In the genomic region with DNA sequence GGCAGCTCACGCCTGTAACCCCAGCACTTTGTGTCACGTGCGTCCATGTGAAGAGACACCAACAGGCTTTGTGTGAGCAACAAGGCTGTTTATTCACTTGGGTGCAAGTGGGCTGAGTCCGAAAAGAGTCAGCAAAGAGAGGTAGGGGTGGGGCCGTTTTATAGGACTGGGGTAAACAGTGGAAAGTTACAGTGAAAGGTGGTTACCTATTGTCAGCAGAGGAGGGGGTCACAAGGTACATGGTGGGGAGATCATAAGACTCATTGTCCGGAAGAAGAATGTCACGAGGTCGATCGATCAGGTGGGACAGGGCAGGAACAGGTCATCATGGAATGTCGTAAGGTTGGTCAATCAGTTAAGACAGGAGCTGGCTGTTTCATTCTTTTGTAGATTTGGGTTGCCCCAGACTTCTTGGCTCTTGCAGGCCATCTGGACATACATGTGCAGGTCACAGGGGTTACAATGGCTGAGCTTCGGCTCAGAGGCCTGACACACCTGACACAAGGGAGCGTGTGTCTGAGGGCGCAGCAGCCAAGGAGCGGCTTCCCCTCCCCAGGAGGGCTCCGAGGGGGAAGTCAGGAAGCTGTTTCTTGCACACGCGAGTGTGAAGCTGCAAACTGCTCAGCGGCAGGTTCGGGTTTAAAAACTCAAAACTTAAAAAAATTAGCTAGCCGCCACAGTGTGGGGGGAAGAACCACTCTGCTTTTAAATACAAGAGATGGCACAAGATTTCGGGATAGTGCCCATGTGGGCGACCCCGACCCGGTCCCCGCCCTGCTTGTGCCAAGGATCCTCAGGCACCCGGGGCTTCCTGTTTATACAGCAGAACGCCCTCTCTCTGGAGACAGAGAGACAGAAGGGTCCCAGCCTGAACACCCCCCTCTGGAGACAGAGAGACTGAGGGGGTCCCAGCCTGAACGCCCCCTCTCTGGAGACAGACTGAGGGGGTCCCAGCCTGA, we compare ENCODE assay signal across 23 cellular contexts. TPM values are rescaled to one million over a fixed set of nuclear protein-coding genes. Genes with fewer than 3 reads are reported as not detected.
DNase-seq lines count a peak whose midpoint lies in the region; ATAC-seq, FAIRE-seq and TF ChIP-seq lines count a peak whose summit lies in the region.
"Had no signal": no experiment of that assay in that cellular context is flagged by ENCODE, and none has a peak within 500 bp of the region (broad histone marks: within the 10 kb centered on the region; RNA-seq: fewer than 3 reads in every experiment).

No MANE protein-coding gene starts in this region.

- peak; percentile 59 for FAIRE-seq in K562 (lab: Jason Lieb, UNC)
- FAIRE-seq: endometrium, GM12878, H1, urothelium cell line had no signal

- TF ChIP-seq POLR2A in K562 (conservative IDR thresholded peaks at IDR 0.05) = no peak

- H3K79me2 ChIP-seq in K562 (ENCODE audit: control insufficient read depth, insufficient read depth, low read length) (no peaks in the 10 kb centered on the region), trophoblast cell (ENCODE audit: control insufficient read depth, insufficient read depth, low read length, poor library complexity) (no peaks in the 10 kb centered on the region)

- in situ Hi-C loops in K562 (cut with MboI) = no loop called here

- intact Hi-C loops in Right ventricle myocardium inferior (cut with DNase I) = no loop called here
- intact Hi-C loops in cardiac septum (cut with DNase I) = no loop called here
- intact Hi-C loops in K562 (cut with micrococcal nuclease) = loop anchor here (10.0 kb wide), 1 partner anchor 312 kb away; the partner anchor contains the start of genes DCXR and RAC3

- H3K4me3 ChIP-seq in K562 (no peak overlapping the region), trophoblast cell (ENCODE audit: low read depth, low read length) (no peak overlapping the region)
- H3K4me3 ChIP-seq: GM12878, psoas muscle, spleen had no signal

- H2BK120ac ChIP-seq in trophoblast cell (ENCODE audit: insufficient read depth, low read length, poor library complexity) = peak overlapping the region; percentile 37

- TF ChIP-seq CTCF in K562 (IDR thresholded peaks at IDR 0.05 in 2 of 3, conservative IDR thresholded peaks at IDR 0.05 in 1 of 3; ENCODE audit: insufficient read depth in 2 of 3, low read depth in 1 of 3, low read length in 3 of 3) = no peak

- H3K4me1 ChIP-seq in K562 (replicated peaks in 1 of 2; ENCODE audit: control insufficient read depth in 2 of 2, insufficient read depth in 2 of 2, low read length in 2 of 2) = peaks cover 44 to 86% of the 10 kb centered on the region in 2 experiments
- H3K4me1 ChIP-seq in trophoblast cell (ENCODE audit: control insufficient read depth in 1 of 2, insufficient read depth in 2 of 2, low read length in 2 of 2) = peaks cover 16 to 30% of the 10 kb centered on the region in 2 experiments
- H3K4me1 ChIP-seq: psoas muscle had no signal

- no peak overlapping the region for H2AK5ac ChIP-seq in trophoblast cell (ENCODE audit: low read length)

- no peak overlapping the region for H4K12ac ChIP-seq in trophoblast cell (ENCODE audit: low read depth, low read length)

- DNase-seq in Right ventricle myocardium inferior (ENCODE audit: missing footprints) = peak; percentile 51
- no peak for DNase-seq in cardiac septum (ENCODE audit: low spot score)
- DNase-seq in K562 (ENCODE audit: extremely low read depth in 1 of 4, low spot score in 3 of 4) = peak in 1 of 4 experiments; percentile 40
- DNase-seq in trophoblast cell = no peak
- DNase-seq in DMS114 treated with DMSO at 0.1 percent for 48 hours (lab: John Stamatoyannopoulos, UW; ENCODE audit: unreplicated experiment) = no peak
- DNase-seq in substantia nigra (lab: John Stamatoyannopoulos, UW) = no peak
- DNase-seq: central memory CD4-positive, alpha-beta T cell; foreskin fibroblast; NCI-H1930; NCI-H524; OCI-M1; spleen; stimulated activated naive CD4-positive, alpha-beta T cell had no signal

- POLR2A ChIA-PET in K562 (lab: Yijun Ruan, JAX) = interaction anchor here (0.7 to 1.8 kb wide), 4 partner anchors 21 to 112 kb away, joined by 3 to 7 read pairs (median 4); no protein-coding TSS in a partner anchor

- peak overlapping the region; percentile 13 to 87; a peak in 3 of 4 replicates for H3K9ac ChIP-seq in K562 (ENCODE audit: insufficient read depth in 1 of 2, low read depth in 2 of 2, low read length in 2 of 2)
- no peak overlapping the region for H3K9ac ChIP-seq in trophoblast cell (ENCODE audit: low read length)

- CTCF ChIA-PET in K562 (lab: Yijun Ruan, JAX; ENCODE audit: low intra/inter-chr PET ratio) = no interaction called here

- peaks cover 9% of the 10 kb centered on the region for H3K79me1 ChIP-seq in trophoblast cell (ENCODE audit: low read length)

- H2AFZ ChIP-seq in K562 (ENCODE audit: low read depth, low read length) (peak overlapping the region; percentile 74), trophoblast cell (ENCODE audit: insufficient read depth, low read length, poor library complexity) (peak overlapping the region; percentile 17)

- H3K23ac ChIP-seq in trophoblast cell (ENCODE audit: low read length) = no peak overlapping the region

- H2BK12ac ChIP-seq in trophoblast cell (ENCODE audit: low read length) = peak overlapping the region; percentile 53

- peak overlapping the region; percentile 72 for H4K91ac ChIP-seq in trophoblast cell (ENCODE audit: low read depth, low read length)

- TF ChIP-seq RAD21 in K562 (CRISPR knock-in tag; conservative IDR thresholded peaks at IDR 0.05 in 1 of 2, IDR thresholded peaks at IDR 0.05 in 1 of 2) = no peak

- H3K27ac ChIP-seq in K562 (ENCODE audit: extremely low read depth, low read depth, low read length) (peak overlapping the region; percentile 98), trophoblast cell (ENCODE audit: low read depth, low read length) (no peak overlapping the region), substantia nigra (ENCODE audit: low read depth, low read length, poor library complexity, severe bottlenecking) (no peak overlapping the region)
- H3K27ac ChIP-seq: psoas muscle, spleen, VCaP had no signal

- no peak for ATAC-seq in Right ventricle myocardium inferior
- ATAC-seq in K562 = no peak
- ATAC-seq: GM12878, psoas muscle, SK-N-SH treated with all-trans-retinoic acid at 6 μM for 48 hours had no signal

- H3K4me2 ChIP-seq in K562 (ENCODE audit: insufficient read depth, low read length) (no peak overlapping the region), trophoblast cell (ENCODE audit: low read length) (no peak overlapping the region)

- no peaks in the 10 kb centered on the region for H3K27me3 ChIP-seq in K562 (ENCODE audit: control insufficient read depth in 2 of 2, insufficient read depth in 2 of 2, low read length in 2 of 2)
- H3K27me3 ChIP-seq in trophoblast cell (ENCODE audit: insufficient read depth, low read length) = no peaks in the 10 kb centered on the region

- TF ChIP-seq EP300 in K562 (IDR thresholded peaks at IDR 0.05; ENCODE audit: low read length) = no peak

- H3K9me1 ChIP-seq in K562 (ENCODE audit: control insufficient read depth, insufficient read depth, low read length) = no peaks in the 10 kb centered on the region

- H3K18ac ChIP-seq in trophoblast cell (ENCODE audit: low read length) = no peak overlapping the region

- H2BK5ac ChIP-seq in trophoblast cell (ENCODE audit: low read depth, low read length, poor library complexity) = no peak overlapping the region

- 69% methylated on average over 27 of the region's 28 CpGs for WGBS in K562 (ENCODE audit: insufficient coverage, low coverage, missing lambda C conversion rate)
- no CpG with 5 or more reads among the region's 28 CpGs for WGBS in trophoblast cell (ENCODE audit: extremely low coverage, insufficient coverage, insufficient read length)

- no peaks in the 10 kb centered on the region for H4K20me1 ChIP-seq in K562 (replicated peaks; ENCODE audit: control insufficient read depth, insufficient read depth, low read length)

- H3K36me3 ChIP-seq in K562 (ENCODE audit: control insufficient read depth, insufficient read depth, low read length) (no peaks in the 10 kb centered on the region), trophoblast cell (ENCODE audit: control insufficient read depth in 1 of 2, insufficient read depth in 2 of 2, low read length in 2 of 2) (no peaks in the 10 kb centered on the region)
- H3K36me3 ChIP-seq: spleen had no signal

- H4K8ac ChIP-seq in trophoblast cell (ENCODE audit: low read depth, low read length) = peak overlapping the region; percentile 30

- BruUV-seq in K562 (replicated peaks; lab: Mats Ljungman, UMichigan) = no TSS peak

- H3K9me3 ChIP-seq in K562 (replicated peaks; ENCODE audit: control insufficient read depth, insufficient read depth, low read depth, low read length) = peaks cover 4% of the 10 kb centered on the region
- peaks cover 4% of the 10 kb centered on the region for H3K9me3 ChIP-seq in trophoblast cell (ENCODE audit: insufficient read depth, low read depth, low read length)
- H3K9me3 ChIP-seq: psoas muscle, spleen had no signal

- H3K4ac ChIP-seq in trophoblast cell (ENCODE audit: low read depth, low read length) = no peak overlapping the region

- peak overlapping the region; percentile 57 for H3K14ac ChIP-seq in trophoblast cell (ENCODE audit: low read length)

RNA-seq across cellular contexts. Expression of gene TEX19, which starts 12.4 kb away (rescaled TPM):
- not detected for total RNA-seq in Right ventricle myocardium inferior
- total RNA-seq in cardiac septum = not detected
- 1.0 and 1.2 TPM in 2 replicates for total RNA-seq in K562 (2011; cell fraction: chromatin; rRNA removed; ENCODE audit: low replicate concordance)
- total RNA-seq in K562 (2011; cell fraction: nucleolus; rRNA removed) = 1.2 TPM in 2 replicates
- 1.0 and 1.8 TPM in 2 replicates for total RNA-seq in K562 (2011; cell fraction: nucleoplasm; rRNA removed)
- 1.6 and 2.4 TPM in 2 replicates for total RNA-seq in K562 (2014; rRNA removed)
- 0.93 and 1.4 TPM in 2 replicates for total RNA-seq in K562 (2014; rRNA removed; fragmentation: Illumina TruSeq; extraction: Trizol)
- 1.6 and 2.0 TPM in 2 replicates for total RNA-seq in K562 (2015; rRNA removed; fragmentation: Illumina TruSeq; extraction: Trizol)
- 1.4 and 2.1 TPM in 2 replicates for total RNA-seq in K562 (2021)
- 3.6 and 4.9 TPM in 2 replicates for polyA plus RNA-seq in K562 (2011; rRNA removed)
- 4.1 and 5.7 TPM in 2 replicates for polyA plus RNA-seq in K562 (2011; cell fraction: cytosol; rRNA removed)
- polyA plus RNA-seq in K562 (2011; cell fraction: nucleus; rRNA removed) = 1.2 and 1.9 TPM in 2 replicates
- 2.0 and 5.3 TPM in 2 replicates for polyA plus RNA-seq in K562 (2012)
- polyA plus RNA-seq in K562 (2014; fragmentation: Illumina TruSeq; extraction: Trizol) = 1.9 and 2.3 TPM in 2 replicates
- under 1 TPM; 0.10 to 0.57 TPM for polyA plus RNA-seq in K562 (2014; fragmentation: Nextera tagmentation; extraction: Ambion mirVana)
- polyA plus RNA-seq in K562 (2014; rRNA removed) = 1.9 and 2.2 TPM in 2 replicates
- 2.4 and 2.7 TPM in 2 replicates for polyA minus RNA-seq in K562 (2011; rRNA and poly(A)+ RNA removed)
- polyA minus RNA-seq in K562 (2011; cell fraction: cytosol; rRNA and poly(A)+ RNA removed) = 0.91 and 1.5 TPM in 2 replicates
- polyA minus RNA-seq in K562 (2011; cell fraction: nucleus; rRNA and poly(A)+ RNA removed) = 0.13 and 0.56 TPM in 2 replicates
- 0.03 and 0.04 TPM in 2 replicates for polyA plus RNA-seq in trophoblast cell (2013)
- total RNA-seq: spleen had no signal
- polyA plus RNA-seq: adipose tissue, spleen had no signal

RNA-seq across cellular contexts. Expression of gene SECTM1, which starts 13.1 kb away (rescaled TPM):
- total RNA-seq in Right ventricle myocardium inferior (4.9 TPM), cardiac septum (2.0 TPM), K562 (2014; rRNA removed) (0.18 TPM in 1 of 2 replicates, not detected in the other), K562 (2014; rRNA removed; fragmentation: Illumina TruSeq; extraction: Trizol) (not detected in 2 replicates), K562 (2015; rRNA removed; fragmentation: Illumina TruSeq; extraction: Trizol) (not detected in 2 replicates), K562 (2021) (0.11 TPM in 1 of 2 replicates, not detected in the other)
- 0.86 TPM in 1 of 2 replicates, not detected in the other for total RNA-seq in K562 (2011; cell fraction: chromatin; rRNA removed; ENCODE audit: low replicate concordance)
- 0.53 and 0.83 TPM in 2 replicates for total RNA-seq in K562 (2011; cell fraction: nucleolus; rRNA removed)
- total RNA-seq in K562 (2011; cell fraction: nucleoplasm; rRNA removed) = 0.99 TPM in 1 of 2 replicates, not detected in the other
- polyA plus RNA-seq in K562 (2011; rRNA removed) (0.19 and 0.46 TPM in 2 replicates), K562 (2014; fragmentation: Illumina TruSeq; extraction: Trizol) (0.15 TPM in 1 of 2 replicates, not detected in the other), K562 (2014; fragmentation: Nextera tagmentation; extraction: Ambion mirVana) (not detected), K562 (2014; rRNA removed) (not detected in 2 replicates)
- polyA plus RNA-seq in K562 (2011; cell fraction: cytosol; rRNA removed) = 0.35 and 1.1 TPM in 2 replicates
- polyA plus RNA-seq in K562 (2011; cell fraction: nucleus; rRNA removed) = 0.31 and 0.47 TPM in 2 replicates
- polyA plus RNA-seq in K562 (2012) = 0.36 and 0.57 TPM in 2 replicates
- 0.18 and 0.33 TPM in 2 replicates for polyA minus RNA-seq in K562 (2011; rRNA and poly(A)+ RNA removed)
- polyA minus RNA-seq in K562 (2011; cell fraction: cytosol; rRNA and poly(A)+ RNA removed) = not detected in 2 replicates
- 0.94 TPM in 1 of 2 replicates, not detected in the other for polyA minus RNA-seq in K562 (2011; cell fraction: nucleus; rRNA and poly(A)+ RNA removed)
- polyA plus RNA-seq in trophoblast cell (2013) = 2.4 and 2.6 TPM in 2 replicates
- total RNA-seq: GM12878 had no signal

RNA-seq across cellular contexts. Expression of gene UTS2R, which starts 24.9 kb away (rescaled TPM):
- total RNA-seq in Right ventricle myocardium inferior (0.76 TPM), cardiac septum (0.51 TPM), K562 (2014; rRNA removed) (not detected in 2 replicates), K562 (2014; rRNA removed; fragmentation: Illumina TruSeq; extraction: Trizol) (not detected in 2 replicates), K562 (2015; rRNA removed; fragmentation: Illumina TruSeq; extraction: Trizol) (not detected in 2 replicates), K562 (2021) (0.22 TPM in 1 of 2 replicates, not detected in the other)
- not detected in 2 replicates for total RNA-seq in K562 (2011; cell fraction: chromatin; rRNA removed; ENCODE audit: low replicate concordance)
- total RNA-seq in K562 (2011; cell fraction: nucleolus; rRNA removed) = not detected in 2 replicates
- total RNA-seq in K562 (2011; cell fraction: nucleoplasm; rRNA removed) = not detected in 2 replicates
- polyA plus RNA-seq in K562 (2011; rRNA removed) (not detected in 2 replicates), K562 (2014; fragmentation: Illumina TruSeq; extraction: Trizol) (not detected in 2 replicates), K562 (2014; fragmentation: Nextera tagmentation; extraction: Ambion mirVana) (not detected), K562 (2014; rRNA removed) (not detected in 2 replicates)
- not detected in 2 replicates for polyA plus RNA-seq in K562 (2011; cell fraction: cytosol; rRNA removed)
- polyA plus RNA-seq in K562 (2011; cell fraction: nucleus; rRNA removed) = 0.27 TPM in 1 of 2 replicates, not detected in the other
- polyA plus RNA-seq in K562 (2012) = not detected in 2 replicates
- not detected in 2 replicates for polyA minus RNA-seq in K562 (2011; rRNA and poly(A)+ RNA removed)
- not detected in 2 replicates for polyA minus RNA-seq in K562 (2011; cell fraction: cytosol; rRNA and poly(A)+ RNA removed)
- not detected in 2 replicates for polyA minus RNA-seq in K562 (2011; cell fraction: nucleus; rRNA and poly(A)+ RNA removed)
- 0.34 and 0.36 TPM in 2 replicates for polyA plus RNA-seq in trophoblast cell (2013)
- total RNA-seq: activated T-helper 1 cell treated with anti-CD3 and anti-CD28 coated beads, Interleukin-12 subunit alpha, Interleukin-12 subunit beta, Interleukin-2, Interleukin-4 antibody, amounts not matched to agents 30 ng/mL and 10 ng/mL and 1 ng/mL, durations not matched to agents 14 hours and 24 hours and 36 hours; H1 had no signal
- polyA plus RNA-seq: spleen had no signal

RNA-seq across cellular contexts. Expression of gene CD7, which starts 29.2 kb away (rescaled TPM):
- total RNA-seq in Right ventricle myocardium inferior (0.73 TPM), cardiac septum (0.62 TPM), K562 (2014; rRNA removed) (not detected in 2 replicates), K562 (2014; rRNA removed; fragmentation: Illumina TruSeq; extraction: Trizol) (not detected in 2 replicates), K562 (2015; rRNA removed; fragmentation: Illumina TruSeq; extraction: Trizol) (not detected in 2 replicates), K562 (2021) (0.18 and 0.35 TPM in 2 replicates)
- total RNA-seq in K562 (2011; cell fraction: chromatin; rRNA removed; ENCODE audit: low replicate concordance) = 0.44 TPM in 1 of 2 replicates, not detected in the other
- total RNA-seq in K562 (2011; cell fraction: nucleolus; rRNA removed) = 0.66 and 0.83 TPM in 2 replicates
- total RNA-seq in K562 (2011; cell fraction: nucleoplasm; rRNA removed) = 0.69 TPM in 1 of 2 replicates, not detected in the other
- polyA plus RNA-seq in K562 (2011; rRNA removed) (0.21 and 0.85 TPM in 2 replicates), K562 (2014; fragmentation: Illumina TruSeq; extraction: Trizol) (not detected in 2 replicates), K562 (2014; fragmentation: Nextera tagmentation; extraction: Ambion mirVana) (not detected), K562 (2014; rRNA removed) (not detected in 2 replicates)
- 0.34 and 1.3 TPM in 2 replicates for polyA plus RNA-seq in K562 (2011; cell fraction: cytosol; rRNA removed)
- polyA plus RNA-seq in K562 (2011; cell fraction: nucleus; rRNA removed) = 0.88 and 1.2 TPM in 2 replicates
- polyA plus RNA-seq in K562 (2012) = 0.16 and 0.19 TPM in 2 replicates
- not detected in 2 replicates for polyA minus RNA-seq in K562 (2011; rRNA and poly(A)+ RNA removed)
- 1.0 TPM in 1 of 2 replicates, not detected in the other for polyA minus RNA-seq in K562 (2011; cell fraction: cytosol; rRNA and poly(A)+ RNA removed)
- polyA minus RNA-seq in K562 (2011; cell fraction: nucleus; rRNA and poly(A)+ RNA removed) = 0.27 TPM in 1 of 2 replicates, not detected in the other
- polyA plus RNA-seq in trophoblast cell (2013) = 0.18 and 0.22 TPM in 2 replicates
- total RNA-seq: A673 had no signal
- polyA plus RNA-seq: GM12878 had no signal
